Comparison of ENCODE assay signal across 1 cellular context in the genomic region with DNA sequence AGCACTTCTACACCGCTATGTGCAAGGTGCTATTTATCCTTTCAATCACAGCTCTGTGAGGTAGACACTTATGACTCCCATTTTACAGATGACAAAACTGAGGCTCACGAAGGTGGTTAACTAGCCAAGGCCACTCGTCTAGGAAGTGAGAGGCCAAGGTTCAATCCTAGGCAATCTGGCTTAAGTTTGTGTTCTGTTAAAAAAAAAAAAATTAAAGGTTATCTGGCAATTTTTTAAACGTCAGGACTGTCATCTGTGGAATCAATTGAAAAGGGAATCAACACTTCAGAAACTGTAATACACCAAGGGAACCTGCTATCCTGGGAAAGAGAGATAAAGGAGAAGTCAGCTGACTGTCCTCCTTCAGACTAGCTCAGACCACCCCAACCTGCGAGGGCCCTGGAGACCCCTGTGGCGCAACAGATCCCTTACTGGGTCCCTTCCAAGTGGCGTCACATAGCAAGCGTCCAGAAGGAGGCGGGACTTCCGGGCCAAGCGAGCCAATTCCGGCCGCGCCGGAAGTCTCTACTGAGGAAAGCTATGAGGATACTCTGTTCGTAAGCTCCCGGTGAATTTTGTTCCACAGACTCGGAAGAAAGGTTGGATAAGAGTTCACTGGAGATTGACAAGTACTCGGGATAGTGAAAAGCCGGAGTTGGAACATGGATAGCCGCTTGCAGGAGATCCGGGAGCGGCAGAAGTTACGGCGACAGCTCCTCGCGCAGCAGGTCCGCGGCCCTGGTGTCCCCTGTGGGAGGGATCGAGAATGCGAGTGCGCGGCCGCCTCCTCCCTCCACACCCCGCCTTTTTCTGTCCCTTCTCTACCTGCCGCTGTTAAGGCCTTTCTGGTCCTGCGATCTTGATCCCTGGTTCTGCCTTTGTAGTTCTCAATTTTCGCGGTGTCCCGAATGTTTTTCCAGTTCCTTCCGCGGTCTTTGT.
TF ChIP-seq lines count a peak whose summit lies in the region.

A gene (plus strand): TSS at position 520 of the 939 bp plus-strand sequence. CDS start 143 bp downstream, at position 663.

TF ChIP-seq in HepG2, 621 proteins besides CTCF, POLR2A, EP300 and RAD21 (continued from another document and continues in another):
- TF ChIP-seq, protein P1, sequence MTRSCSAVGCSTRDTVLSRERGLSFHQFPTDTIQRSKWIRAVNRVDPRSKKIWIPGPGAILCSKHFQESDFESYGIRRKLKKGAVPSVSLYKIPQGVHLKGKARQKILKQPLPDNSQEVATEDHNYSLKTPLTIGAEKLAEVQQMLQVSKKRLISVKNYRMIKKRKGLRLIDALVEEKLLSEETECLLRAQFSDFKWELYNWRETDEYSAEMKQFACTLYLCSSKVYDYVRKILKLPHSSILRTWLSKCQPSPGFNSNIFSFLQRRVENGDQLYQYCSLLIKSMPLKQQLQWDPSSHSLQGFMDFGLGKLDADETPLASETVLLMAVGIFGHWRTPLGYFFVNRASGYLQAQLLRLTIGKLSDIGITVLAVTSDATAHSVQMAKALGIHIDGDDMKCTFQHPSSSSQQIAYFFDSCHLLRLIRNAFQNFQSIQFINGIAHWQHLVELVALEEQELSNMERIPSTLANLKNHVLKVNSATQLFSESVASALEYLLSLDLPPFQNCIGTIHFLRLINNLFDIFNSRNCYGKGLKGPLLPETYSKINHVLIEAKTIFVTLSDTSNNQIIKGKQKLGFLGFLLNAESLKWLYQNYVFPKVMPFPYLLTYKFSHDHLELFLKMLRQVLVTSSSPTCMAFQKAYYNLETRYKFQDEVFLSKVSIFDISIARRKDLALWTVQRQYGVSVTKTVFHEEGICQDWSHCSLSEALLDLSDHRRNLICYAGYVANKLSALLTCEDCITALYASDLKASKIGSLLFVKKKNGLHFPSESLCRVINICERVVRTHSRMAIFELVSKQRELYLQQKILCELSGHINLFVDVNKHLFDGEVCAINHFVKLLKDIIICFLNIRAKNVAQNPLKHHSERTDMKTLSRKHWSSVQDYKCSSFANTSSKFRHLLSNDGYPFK (CRISPR knock-in tag; IDR thresholded peaks at IDR 0.05; ENCODE audit: borderline replicate concordance) = peak; percentile 68; the same call in 1 of the 2 replicates
- TF ChIP-seq, protein P2, sequence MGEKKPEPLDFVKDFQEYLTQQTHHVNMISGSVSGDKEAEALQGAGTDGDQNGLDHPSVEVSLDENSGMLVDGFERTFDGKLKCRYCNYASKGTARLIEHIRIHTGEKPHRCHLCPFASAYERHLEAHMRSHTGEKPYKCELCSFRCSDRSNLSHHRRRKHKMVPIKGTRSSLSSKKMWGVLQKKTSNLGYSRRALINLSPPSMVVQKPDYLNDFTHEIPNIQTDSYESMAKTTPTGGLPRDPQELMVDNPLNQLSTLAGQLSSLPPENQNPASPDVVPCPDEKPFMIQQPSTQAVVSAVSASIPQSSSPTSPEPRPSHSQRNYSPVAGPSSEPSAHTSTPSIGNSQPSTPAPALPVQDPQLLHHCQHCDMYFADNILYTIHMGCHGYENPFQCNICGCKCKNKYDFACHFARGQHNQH (CRISPR knock-in tag; IDR thresholded peaks at IDR 0.05) = peak; percentile 42; the same call in 1 of the 2 replicates
- no peak for TF ChIP-seq BORCS8-MEF2B (CRISPR knock-in tag; IDR thresholded peaks at IDR 0.05)
- TF ChIP-seq, protein P3, sequence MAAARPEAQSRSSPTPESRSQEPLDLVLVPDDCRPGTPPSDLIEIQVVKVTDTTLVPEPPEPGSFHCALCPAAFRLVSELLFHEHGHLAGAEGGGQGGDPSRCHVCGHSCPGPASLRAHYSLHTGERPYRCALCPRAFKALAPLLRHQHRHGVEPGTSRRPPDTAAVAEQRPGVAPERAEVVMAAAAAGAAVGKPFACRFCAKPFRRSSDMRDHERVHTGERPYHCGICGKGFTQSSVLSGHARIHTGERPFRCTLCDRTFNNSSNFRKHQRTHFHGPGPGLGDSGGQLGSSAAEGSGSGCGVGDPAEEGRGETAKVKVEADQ (CRISPR knock-in tag; IDR thresholded peaks at IDR 0.05; ENCODE audit: borderline replicate concordance) = no peak
- no peak for TF ChIP-seq ZFYVE20 (CRISPR knock-in tag; IDR thresholded peaks at IDR 0.05; ENCODE audit: borderline replicate concordance, low read depth)
- TF ChIP-seq AGO2 (optimal IDR thresholded peaks at IDR 0.05; ENCODE audit: low read depth, low read length) = peak; percentile 26
- TF ChIP-seq, protein P4, sequence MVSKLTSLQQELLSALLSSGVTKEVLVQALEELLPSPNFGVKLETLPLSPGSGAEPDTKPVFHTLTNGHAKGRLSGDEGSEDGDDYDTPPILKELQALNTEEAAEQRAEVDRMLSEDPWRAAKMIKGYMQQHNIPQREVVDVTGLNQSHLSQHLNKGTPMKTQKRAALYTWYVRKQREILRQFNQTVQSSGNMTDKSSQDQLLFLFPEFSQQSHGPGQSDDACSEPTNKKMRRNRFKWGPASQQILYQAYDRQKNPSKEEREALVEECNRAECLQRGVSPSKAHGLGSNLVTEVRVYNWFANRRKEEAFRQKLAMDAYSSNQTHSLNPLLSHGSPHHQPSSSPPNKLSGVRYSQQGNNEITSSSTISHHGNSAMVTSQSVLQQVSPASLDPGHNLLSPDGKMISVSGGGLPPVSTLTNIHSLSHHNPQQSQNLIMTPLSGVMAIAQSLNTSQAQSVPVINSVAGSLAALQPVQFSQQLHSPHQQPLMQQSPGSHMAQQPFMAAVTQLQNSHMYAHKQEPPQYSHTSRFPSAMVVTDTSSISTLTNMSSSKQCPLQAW (CRISPR knock-in tag; IDR thresholded peaks at IDR 0.05) = peak; percentile 63; the same call in 1 of the 2 replicates
- TF ChIP-seq MEF2D (CRISPR knock-in tag; IDR thresholded peaks at IDR 0.05) = no peak
- TF ChIP-seq FOXP1 (IDR thresholded peaks at IDR 0.05) = no peak
- TF ChIP-seq FOXP1 (CRISPR knock-in tag; IDR thresholded peaks at IDR 0.05) = no peak
- TF ChIP-seq ZNF563 (CRISPR knock-in tag; IDR thresholded peaks at IDR 0.05) = peak; percentile 79; the same call in 1 of the 2 replicates
- peak; percentile 84; the same call in 1 of the 2 replicates for TF ChIP-seq ZNF232 (CRISPR knock-in tag; IDR thresholded peaks at IDR 0.05; ENCODE audit: borderline replicate concordance)
- peak; percentile 81 for TF ChIP-seq HNRNPLL (IDR thresholded peaks at IDR 0.05; ENCODE audit: low read depth, low read length, poor library complexity, severe bottlenecking)
- TF ChIP-seq, protein P5, sequence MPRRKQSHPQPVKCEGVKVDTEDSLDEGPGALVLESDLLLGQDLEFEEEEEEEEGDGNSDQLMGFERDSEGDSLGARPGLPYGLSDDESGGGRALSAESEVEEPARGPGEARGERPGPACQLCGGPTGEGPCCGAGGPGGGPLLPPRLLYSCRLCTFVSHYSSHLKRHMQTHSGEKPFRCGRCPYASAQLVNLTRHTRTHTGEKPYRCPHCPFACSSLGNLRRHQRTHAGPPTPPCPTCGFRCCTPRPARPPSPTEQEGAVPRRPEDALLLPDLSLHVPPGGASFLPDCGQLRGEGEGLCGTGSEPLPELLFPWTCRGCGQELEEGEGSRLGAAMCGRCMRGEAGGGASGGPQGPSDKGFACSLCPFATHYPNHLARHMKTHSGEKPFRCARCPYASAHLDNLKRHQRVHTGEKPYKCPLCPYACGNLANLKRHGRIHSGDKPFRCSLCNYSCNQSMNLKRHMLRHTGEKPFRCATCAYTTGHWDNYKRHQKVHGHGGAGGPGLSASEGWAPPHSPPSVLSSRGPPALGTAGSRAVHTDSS (CRISPR knock-in tag; conservative IDR thresholded peaks at IDR 0.05) = 0 out of 2 replicates have a peak, but pooled peaks have one; percentile 32
- TF ChIP-seq POLR2G (IDR thresholded peaks at IDR 0.05; ENCODE audit: low read depth, low read length) = peak; percentile 92
- TF ChIP-seq RXRA (CRISPR knock-in tag; IDR thresholded peaks at IDR 0.05) = peak; percentile 53; the same call in 1 of the 2 replicates
- TF ChIP-seq, protein P6, sequence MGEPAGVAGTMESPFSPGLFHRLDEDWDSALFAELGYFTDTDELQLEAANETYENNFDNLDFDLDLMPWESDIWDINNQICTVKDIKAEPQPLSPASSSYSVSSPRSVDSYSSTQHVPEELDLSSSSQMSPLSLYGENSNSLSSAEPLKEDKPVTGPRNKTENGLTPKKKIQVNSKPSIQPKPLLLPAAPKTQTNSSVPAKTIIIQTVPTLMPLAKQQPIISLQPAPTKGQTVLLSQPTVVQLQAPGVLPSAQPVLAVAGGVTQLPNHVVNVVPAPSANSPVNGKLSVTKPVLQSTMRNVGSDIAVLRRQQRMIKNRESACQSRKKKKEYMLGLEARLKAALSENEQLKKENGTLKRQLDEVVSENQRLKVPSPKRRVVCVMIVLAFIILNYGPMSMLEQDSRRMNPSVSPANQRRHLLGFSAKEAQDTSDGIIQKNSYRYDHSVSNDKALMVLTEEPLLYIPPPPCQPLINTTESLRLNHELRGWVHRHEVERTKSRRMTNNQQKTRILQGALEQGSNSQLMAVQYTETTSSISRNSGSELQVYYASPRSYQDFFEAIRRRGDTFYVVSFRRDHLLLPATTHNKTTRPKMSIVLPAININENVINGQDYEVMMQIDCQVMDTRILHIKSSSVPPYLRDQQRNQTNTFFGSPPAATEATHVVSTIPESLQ (CRISPR knock-in tag; conservative IDR thresholded peaks at IDR 0.05) = 0 out of 2 replicates have a peak, but pooled peaks have one; percentile 26
- no peak for TF ChIP-seq IKZF1 (IDR thresholded peaks at IDR 0.05)
- peak; percentile 81 for TF ChIP-seq HDAC1 (CRISPR knock-in tag; IDR thresholded peaks at IDR 0.05)
- peak; percentile 61; the same call in 1 of the 2 replicates for TF ChIP-seq ZNF264 (CRISPR knock-in tag; IDR thresholded peaks at IDR 0.05)
- peak; percentile 7; the same call in 1 of the 2 replicates for TF ChIP-seq FOSL2 (CRISPR knock-in tag; IDR thresholded peaks at IDR 0.05)
- 0 out of 2 replicates have a peak, but pooled peaks have one; percentile 21 for TF ChIP-seq ZNF547 (CRISPR knock-in tag; IDR thresholded peaks at IDR 0.05)
- peak; percentile 75 for TF ChIP-seq RFXAP (CRISPR knock-in tag; IDR thresholded peaks at IDR 0.05; ENCODE audit: borderline replicate concordance)
- TF ChIP-seq ZNF446 (CRISPR knock-in tag; IDR thresholded peaks at IDR 0.05) = 0 out of 2 replicates have a peak, but pooled peaks have one; percentile 20
- 0 out of 2 replicates have a peak, but pooled peaks have one; percentile 46 for TF ChIP-seq CBX5 (CRISPR knock-in tag; IDR thresholded peaks at IDR 0.05; ENCODE audit: borderline replicate concordance)
- TF ChIP-seq POGZ (CRISPR knock-in tag; IDR thresholded peaks at IDR 0.05) = peak; percentile 47
- no peak for TF ChIP-seq ZNF572 (CRISPR knock-in tag; IDR thresholded peaks at IDR 0.05)
- 0 out of 2 replicates have a peak, but pooled peaks have one; percentile 26 for TF ChIP-seq ZFP82 (CRISPR knock-in tag; IDR thresholded peaks at IDR 0.05; ENCODE audit: borderline replicate concordance)
- TF ChIP-seq FOXM1 (CRISPR knock-in tag; IDR thresholded peaks at IDR 0.05) = no peak
- 0 out of 2 replicates have a peak, but pooled peaks have one; percentile 78 for TF ChIP-seq ZNF33A (CRISPR knock-in tag; IDR thresholded peaks at IDR 0.05; ENCODE audit: borderline replicate concordance)
- peak; percentile 54; the same call in 1 of the 2 replicates for TF ChIP-seq ZNF337 (CRISPR knock-in tag; IDR thresholded peaks at IDR 0.05; ENCODE audit: borderline replicate concordance, low read depth)
- peak; percentile 72 for TF ChIP-seq RBFOX2 (IDR thresholded peaks at IDR 0.05; ENCODE audit: low read depth, low read length)
- TF ChIP-seq, protein P7, sequence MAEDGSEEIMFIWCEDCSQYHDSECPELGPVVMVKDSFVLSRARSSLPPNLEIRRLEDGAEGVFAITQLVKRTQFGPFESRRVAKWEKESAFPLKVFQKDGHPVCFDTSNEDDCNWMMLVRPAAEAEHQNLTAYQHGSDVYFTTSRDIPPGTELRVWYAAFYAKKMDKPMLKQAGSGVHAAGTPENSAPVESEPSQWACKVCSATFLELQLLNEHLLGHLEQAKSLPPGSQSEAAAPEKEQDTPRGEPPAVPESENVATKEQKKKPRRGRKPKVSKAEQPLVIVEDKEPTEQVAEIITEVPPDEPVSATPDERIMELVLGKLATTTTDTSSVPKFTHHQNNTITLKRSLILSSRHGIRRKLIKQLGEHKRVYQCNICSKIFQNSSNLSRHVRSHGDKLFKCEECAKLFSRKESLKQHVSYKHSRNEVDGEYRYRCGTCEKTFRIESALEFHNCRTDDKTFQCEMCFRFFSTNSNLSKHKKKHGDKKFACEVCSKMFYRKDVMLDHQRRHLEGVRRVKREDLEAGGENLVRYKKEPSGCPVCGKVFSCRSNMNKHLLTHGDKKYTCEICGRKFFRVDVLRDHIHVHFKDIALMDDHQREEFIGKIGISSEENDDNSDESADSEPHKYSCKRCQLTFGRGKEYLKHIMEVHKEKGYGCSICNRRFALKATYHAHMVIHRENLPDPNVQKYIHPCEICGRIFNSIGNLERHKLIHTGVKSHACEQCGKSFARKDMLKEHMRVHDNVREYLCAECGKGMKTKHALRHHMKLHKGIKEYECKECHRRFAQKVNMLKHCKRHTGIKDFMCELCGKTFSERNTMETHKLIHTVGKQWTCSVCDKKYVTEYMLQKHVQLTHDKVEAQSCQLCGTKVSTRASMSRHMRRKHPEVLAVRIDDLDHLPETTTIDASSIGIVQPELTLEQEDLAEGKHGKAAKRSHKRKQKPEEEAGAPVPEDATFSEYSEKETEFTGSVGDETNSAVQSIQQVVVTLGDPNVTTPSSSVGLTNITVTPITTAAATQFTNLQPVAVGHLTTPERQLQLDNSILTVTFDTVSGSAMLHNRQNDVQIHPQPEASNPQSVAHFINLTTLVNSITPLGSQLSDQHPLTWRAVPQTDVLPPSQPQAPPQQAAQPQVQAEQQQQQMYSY (CRISPR knock-in tag; IDR thresholded peaks at IDR 0.05) = peak; percentile 48; the same call in 1 of the 2 replicates
- TF ChIP-seq ETV5 (CRISPR knock-in tag; IDR thresholded peaks at IDR 0.05; ENCODE audit: borderline replicate concordance) = peak; percentile 62
- TF ChIP-seq ZSCAN22 (CRISPR knock-in tag; IDR thresholded peaks at IDR 0.05) = peak; percentile 84
- TF ChIP-seq ZNF501 (CRISPR knock-in tag; IDR thresholded peaks at IDR 0.05) = peak; percentile 76; the same call in 1 of the 2 replicates
- TF ChIP-seq, protein P8, sequence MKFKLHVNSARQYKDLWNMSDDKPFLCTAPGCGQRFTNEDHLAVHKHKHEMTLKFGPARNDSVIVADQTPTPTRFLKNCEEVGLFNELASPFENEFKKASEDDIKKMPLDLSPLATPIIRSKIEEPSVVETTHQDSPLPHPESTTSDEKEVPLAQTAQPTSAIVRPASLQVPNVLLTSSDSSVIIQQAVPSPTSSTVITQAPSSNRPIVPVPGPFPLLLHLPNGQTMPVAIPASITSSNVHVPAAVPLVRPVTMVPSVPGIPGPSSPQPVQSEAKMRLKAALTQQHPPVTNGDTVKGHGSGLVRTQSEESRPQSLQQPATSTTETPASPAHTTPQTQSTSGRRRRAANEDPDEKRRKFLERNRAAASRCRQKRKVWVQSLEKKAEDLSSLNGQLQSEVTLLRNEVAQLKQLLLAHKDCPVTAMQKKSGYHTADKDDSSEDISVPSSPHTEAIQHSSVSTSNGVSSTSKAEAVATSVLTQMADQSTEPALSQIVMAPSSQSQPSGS (CRISPR knock-in tag; IDR thresholded peaks at IDR 0.05) = peak; percentile 42; the same call in 1 of the 2 replicates
- peak; percentile 93 for TF ChIP-seq MEIS2 (CRISPR knock-in tag; IDR thresholded peaks at IDR 0.05)
- TF ChIP-seq LCORL (IDR thresholded peaks at IDR 0.05) = no peak
- peak; percentile 24; the same call in 1 of the 2 replicates for TF ChIP-seq LCORL (CRISPR knock-in tag; IDR thresholded peaks at IDR 0.05)
- peak; percentile 77; the same call in 1 of the 2 replicates for TF ChIP-seq NFKB2 (CRISPR knock-in tag; IDR thresholded peaks at IDR 0.05; ENCODE audit: borderline replicate concordance)
- TF ChIP-seq HCFC1 (IDR thresholded peaks at IDR 0.05; ENCODE audit: low read depth, low read length) = peak; percentile 52; the same call in 1 of the 2 replicates
- TF ChIP-seq SIN3A (IDR thresholded peaks at IDR 0.05; ENCODE audit: borderline replicate concordance, low read depth, low read length) = peak; percentile 44; the same call in 1 of the 2 replicates
- TF ChIP-seq PHF20 (CRISPR knock-in tag; IDR thresholded peaks at IDR 0.05) = peak; percentile 96
